ENCODE assay signal across 8 cellular contexts in the genomic region with DNA sequence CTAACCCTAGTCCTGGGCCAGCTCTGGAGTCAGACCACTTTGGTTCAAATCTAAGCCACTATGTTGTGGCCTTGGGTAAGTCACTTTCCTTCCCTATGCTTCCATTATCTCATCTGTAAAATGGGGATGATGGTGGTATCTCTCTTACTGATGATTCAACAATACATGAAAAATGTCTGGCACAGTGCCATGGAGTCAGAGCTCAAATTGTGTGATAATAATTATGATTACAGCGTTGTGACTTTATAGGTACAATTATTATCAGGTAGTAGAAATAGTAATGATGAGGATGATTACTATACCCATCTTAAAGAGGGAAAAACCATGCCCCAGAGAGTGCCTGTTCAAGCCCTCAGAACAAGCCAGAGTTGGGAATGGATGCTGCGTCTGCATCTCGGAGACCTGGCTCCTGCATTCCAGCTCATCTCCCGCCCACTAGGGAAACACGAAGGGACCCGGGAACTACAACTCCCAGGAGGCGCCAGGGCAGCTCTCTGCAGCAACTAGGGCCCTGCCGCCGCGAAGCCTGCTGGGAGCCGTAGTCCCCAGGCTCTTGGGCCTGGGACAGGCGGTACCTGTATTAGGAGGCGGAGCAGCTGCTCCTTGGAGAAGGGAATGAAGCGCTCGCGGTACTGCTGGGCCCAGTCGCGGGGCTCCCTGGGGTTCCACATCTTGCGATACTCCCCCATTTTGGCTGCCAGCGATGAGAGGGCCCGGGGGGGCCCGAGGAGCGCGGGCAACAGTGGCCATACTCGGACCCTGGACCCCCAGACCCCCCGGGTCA. TPM values are rescaled to one million over a fixed set of nuclear protein-coding genes. Genes with fewer than 3 reads are reported as not detected.
DNase-seq lines count a peak whose midpoint lies in the region; ATAC-seq lines count a peak whose summit lies in the region.

No MANE protein-coding gene starts in this region.

- H3K9me3 Mint-ChIP-seq in activated naive CD8-positive, alpha-beta T cell treated with anti-CD3 and anti-CD28 coated beads for 36 hours, result no peaks in the 10 kb centered on the region

- peak overlapping the region; percentile 86 for H3K4me3 Mint-ChIP-seq in activated naive CD8-positive, alpha-beta T cell treated with anti-CD3 and anti-CD28 coated beads for 36 hours

- DNase-seq in GM04503 (ENCODE audit: low read depth), result peak; percentile 73
- DNase-seq in NCI-H1092 treated with DMSO at 0.1 percent for 48 hours (lab: John Stamatoyannopoulos, UW), result peak; percentile 89
- DNase-seq in SKM-1 treated with dmso at 0.1 percent for 144 hours (lab: John Stamatoyannopoulos, UW; ENCODE audit: unreplicated experiment), result peak; percentile 64
- peak; percentile 91 for DNase-seq in activated naive CD8-positive, alpha-beta T cell treated with anti-CD3 and anti-CD28 coated beads for 36 hours
- peak; percentile 97 for DNase-seq in glomerular visceral epithelial cell (ENCODE audit: extremely low spot score)
- DNase-seq in occipital lobe (lab: John Stamatoyannopoulos, UW), result peak; percentile 97

- peak overlapping the region; percentile 93 for H3K27ac Mint-ChIP-seq in activated naive CD8-positive, alpha-beta T cell treated with anti-CD3 and anti-CD28 coated beads for 36 hours

- H3K4me1 Mint-ChIP-seq in activated naive CD8-positive, alpha-beta T cell treated with anti-CD3 and anti-CD28 coated beads for 36 hours, result peaks cover 14% of the 10 kb centered on the region

- peak overlapping the region; percentile 100 for H3K27ac ChIP-seq in temporal lobe (ENCODE audit: low read depth, low read length)

- peaks cover 7% of the 10 kb centered on the region for H3K36me3 Mint-ChIP-seq in activated naive CD8-positive, alpha-beta T cell treated with anti-CD3 and anti-CD28 coated beads for 36 hours

- ATAC-seq in HG02588 (IDR thresholded peaks at IDR 0.05; ENCODE audit: unreplicated experiment), result peak; percentile 44

- H3K27me3 Mint-ChIP-seq in activated naive CD8-positive, alpha-beta T cell treated with anti-CD3 and anti-CD28 coated beads for 36 hours, result peaks cover 4% of the 10 kb centered on the region

RNA-seq across cellular contexts. Expression of a gene that starts 0.8 kb away (rescaled TPM):
- total RNA-seq in activated naive CD8-positive, alpha-beta T cell treated with anti-CD3 and anti-CD28 coated beads for 36 hours, result 10 to 100 TPM; 15.5 to 16.6 TPM
- 3.9 TPM for total RNA-seq in occipital lobe
- 3.2 TPM for total RNA-seq in temporal lobe

RNA-seq across cellular contexts. Expression of a gene that starts 1.3 kb away (rescaled TPM):
- total RNA-seq in activated naive CD8-positive, alpha-beta T cell treated with anti-CD3 and anti-CD28 coated beads for 36 hours, result under 1 TPM in 1 of 2 experiments, not detected in 1; 0.31 TPM
- total RNA-seq in occipital lobe (not detected), temporal lobe (not detected)

RNA-seq across cellular contexts. Expression of a gene that starts 28.4 kb away (rescaled TPM):
- 10 to 100 TPM; 72.5 to 73.9 TPM for total RNA-seq in activated naive CD8-positive, alpha-beta T cell treated with anti-CD3 and anti-CD28 coated beads for 36 hours
- total RNA-seq in occipital lobe, result 21.8 TPM
- 22.1 TPM for total RNA-seq in temporal lobe

RNA-seq across cellular contexts. Expression of a gene that starts 30.6 kb away (rescaled TPM):
- total RNA-seq in activated naive CD8-positive, alpha-beta T cell treated with anti-CD3 and anti-CD28 coated beads for 36 hours, result under 1 TPM; 0.28 to 0.29 TPM
- 2.5 TPM for total RNA-seq in occipital lobe
- total RNA-seq in temporal lobe, result 3.7 TPM

RNA-seq across cellular contexts. Expression of a gene that starts 37.6 kb away (rescaled TPM):
- total RNA-seq in activated naive CD8-positive, alpha-beta T cell treated with anti-CD3 and anti-CD28 coated beads for 36 hours, result 100 to 1,000 TPM; 185 to 187 TPM
- 7.0 TPM for total RNA-seq in occipital lobe
- total RNA-seq in temporal lobe, result 1.7 TPM

Comparison
In these comparisons a context has a peak if more than half of its experiments do, and no peak if none do; other contexts are left out.
1. Peak in every context shown above with its lines: DNase-seq, ATAC-seq and H3K27ac ChIP-seq.